In the genomic region with DNA sequence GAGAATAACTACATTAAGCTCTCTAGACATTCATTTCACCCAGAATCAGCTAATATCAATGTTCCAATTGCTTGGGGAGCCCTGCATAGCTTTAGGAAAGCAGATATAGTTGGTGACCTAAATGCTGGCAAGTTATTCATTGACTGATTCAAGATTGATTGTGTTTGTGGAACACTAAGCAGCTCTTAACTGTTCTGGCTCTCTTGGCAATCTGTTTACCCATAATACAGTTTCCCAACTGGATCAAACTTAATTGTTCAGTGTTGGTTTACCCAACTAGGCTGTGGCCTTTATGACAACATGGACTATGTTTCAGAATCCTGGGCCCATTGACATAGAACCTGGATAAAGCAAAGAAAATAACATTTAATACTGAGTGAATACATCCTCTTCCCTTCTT, we compare ENCODE assay signal across 13 cellular contexts.
"Had no signal": no experiment of that assay in that cellular context is flagged by ENCODE, and none has a peak within 500 bp of the region (broad histone marks: within the 10 kb centered on the region; RNA-seq: fewer than 3 reads in every experiment).

No MANE protein-coding gene starts in this region.

- H3K27me3 ChIP-seq: ovary, thyroid gland, uterus had no signal

- ATAC-seq: activated CD4-positive, CD25-positive, alpha-beta regulatory T cell treated with anti-CD3 and anti-CD28 coated beads, Interleukin-2, amount 50 U/mL, for 24 hours had no signal

- DNase-seq: activated CD4-positive, alpha-beta T cell treated with anti-CD3 and anti-CD28 coated beads, Interleukin-2, amount 50 U/mL, for 48 hours; activated naive CD4-positive, alpha-beta T cell treated with anti-CD3 and anti-CD28 coated beads for 36 hours; central memory CD4-positive, alpha-beta T cell; hypothalamus; mesenchymal stem cell; ovary; retina; stimulated activated CD4-positive, alpha-beta T cell treated with anti-CD3 and anti-CD28 coated beads, Interleukin-4, amount 100 ng/mL, for 4 hours; thyroid gland; uterus had no signal

- H3K9me3 ChIP-seq: ovary, thyroid gland, uterus had no signal

- H3K9me3 Mint-ChIP-seq: activated naive CD4-positive, alpha-beta T cell treated with anti-CD3 and anti-CD28 coated beads for 36 hours; activated T-helper 1 cell treated with anti-CD3 and anti-CD28 coated beads, Interleukin-12 subunit alpha, Interleukin-12 subunit beta, Interleukin-2, Interleukin-4 antibody, amounts not matched to agents 30 ng/mL and 10 ng/mL and 1 ng/mL, durations not matched to agents 14 hours and 24 hours and 36 hours had no signal

- H3K36me3 ChIP-seq: ovary, uterus had no signal

- H3K4me1 ChIP-seq: thyroid gland, uterus had no signal

- H3K4me3 Mint-ChIP-seq: activated naive CD4-positive, alpha-beta T cell treated with anti-CD3 and anti-CD28 coated beads for 36 hours; activated T-helper 1 cell treated with anti-CD3 and anti-CD28 coated beads, Interleukin-12 subunit alpha, Interleukin-12 subunit beta, Interleukin-2, Interleukin-4 antibody, amounts not matched to agents 30 ng/mL and 10 ng/mL and 1 ng/mL, durations not matched to agents 14 hours and 24 hours and 36 hours had no signal

- H3K4me3 ChIP-seq: ovary, skin epidermis, thyroid gland, uterus had no signal

- H3K27ac ChIP-seq: ovary, skin epidermis, thyroid gland, uterus had no signal

- H3K27ac Mint-ChIP-seq: activated T-helper 1 cell treated with anti-CD3 and anti-CD28 coated beads, Interleukin-12 subunit alpha, Interleukin-12 subunit beta, Interleukin-2, Interleukin-4 antibody, amounts not matched to agents 30 ng/mL and 10 ng/mL and 1 ng/mL, durations not matched to agents 14 hours and 24 hours and 36 hours had no signal
